In the genomic region with DNA sequence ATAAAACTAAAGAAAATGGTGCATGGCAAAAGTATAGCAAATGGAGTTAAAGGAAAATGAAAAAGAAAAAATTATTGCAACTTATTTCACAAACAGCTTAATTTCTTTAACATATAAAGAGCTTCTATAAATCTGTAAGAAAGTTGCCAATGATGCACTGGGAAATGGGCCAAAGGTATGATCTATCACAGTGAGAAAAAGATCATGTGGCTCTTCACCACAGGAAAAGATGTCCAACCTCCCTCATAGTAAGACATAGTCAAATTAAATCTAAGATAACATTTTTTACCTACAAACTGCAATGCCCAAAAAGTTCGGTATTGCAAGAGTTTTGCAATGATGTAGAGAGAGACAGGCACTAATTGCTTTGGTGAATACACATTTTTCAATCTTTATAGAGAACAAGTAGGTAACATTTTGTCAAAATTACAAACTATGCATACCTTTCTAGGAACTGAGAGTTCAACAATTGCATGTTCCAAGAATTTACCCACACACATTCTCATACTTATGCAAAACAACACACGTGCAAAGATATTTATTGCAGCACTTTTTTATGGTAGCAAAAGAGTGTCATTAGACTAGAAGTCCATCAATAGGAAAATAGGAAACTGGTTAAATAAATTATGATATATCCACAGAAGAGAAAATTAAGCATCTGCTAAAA, we compare ENCODE assay signal across 21 cellular contexts.
"Had no signal": no experiment of that assay in that cellular context is flagged by ENCODE, and none has a peak within 500 bp of the region (broad histone marks: within the 10 kb centered on the region; RNA-seq: fewer than 3 reads in every experiment).

No MANE protein-coding gene starts in this region.

- H3K36me3 Mint-ChIP-seq: activated naive CD8-positive, alpha-beta T cell; naive B cell; WTC11 had no signal

- ATAC-seq: activated CD8-positive, alpha-beta T cell treated with anti-CD3 and anti-CD28 coated beads for 36 hours; activated T-cell treated with anti-CD3 and anti-CD28 coated beads, Interleukin-2, amount 50 U/mL, for 4 hours; effector memory CD8-positive, alpha-beta T cell; foreskin keratinocyte; left cardiac atrium; mucosa of descending colon; sciatic nerve; WTC11 had no signal

- H3K27ac Mint-ChIP-seq: activated CD8-positive, alpha-beta T cell treated with anti-CD3 and anti-CD28 coated beads for 36 hours; activated naive CD8-positive, alpha-beta T cell; effector memory CD8-positive, alpha-beta T cell; naive B cell; stimulated activated naive B cell treated with anti-CD40 and anti-IgM and Interleukin-4, amounts not matched to agents 10 μg/mL and 1 μg/mL and 100 μg/mL, for 72 hours; WTC11 had no signal

- DNase-seq: activated CD4-positive, alpha-beta T cell treated with anti-CD3 and anti-CD28 coated beads for 48 hours; activated CD8-positive, alpha-beta memory T cell treated with anti-CD3 and anti-CD28 coated beads, Interleukin-2, amount 50 U/mL, for 4 hours; activated CD8-positive, alpha-beta T cell treated with anti-CD3 and anti-CD28 coated beads for 36 hours; activated effector memory CD4-positive, alpha-beta T cell treated with Interleukin-2 at 50 U/mL for 16 hours; activated T-cell treated with anti-CD3 and anti-CD28 coated beads, Interleukin-2, amount 50 U/mL, for 4 hours; amygdala; effector memory CD8-positive, alpha-beta T cell; esophagus squamous epithelium; foreskin keratinocyte; left cardiac atrium; mesenchymal stem cell; mucosa of descending colon; naive B cell; spleen; stimulated activated CD4-positive, alpha-beta T cell treated with anti-CD3 and anti-CD28 coated beads, Interleukin-4, amount 100 ng/mL, for 4 hours; stimulated activated naive B cell treated with anti-CD40 and anti-IgM and Interleukin-4, amounts not matched to agents 10 μg/mL and 1 μg/mL and 100 μg/mL, for 72 hours; tibial artery; uterus had no signal

- H3K4me3 Mint-ChIP-seq: activated CD8-positive, alpha-beta T cell treated with anti-CD3 and anti-CD28 coated beads for 36 hours; activated naive CD8-positive, alpha-beta T cell; activated T-cell treated with anti-CD3 and anti-CD28 coated beads, Interleukin-2, amount 50 U/mL, for 4 hours; effector memory CD8-positive, alpha-beta T cell; naive B cell; stimulated activated naive B cell treated with anti-CD40 and anti-IgM and Interleukin-4, amounts not matched to agents 10 μg/mL and 1 μg/mL and 100 μg/mL, for 72 hours; WTC11 had no signal

- H3K9me3 Mint-ChIP-seq: activated CD8-positive, alpha-beta T cell treated with anti-CD3 and anti-CD28 coated beads for 36 hours; activated T-cell treated with anti-CD3 and anti-CD28 coated beads, Interleukin-2, amount 50 U/mL, for 4 hours; effector memory CD8-positive, alpha-beta T cell; WTC11 had no signal
